8 cellular contexts compared by ENCODE assay signal in the genomic region with DNA sequence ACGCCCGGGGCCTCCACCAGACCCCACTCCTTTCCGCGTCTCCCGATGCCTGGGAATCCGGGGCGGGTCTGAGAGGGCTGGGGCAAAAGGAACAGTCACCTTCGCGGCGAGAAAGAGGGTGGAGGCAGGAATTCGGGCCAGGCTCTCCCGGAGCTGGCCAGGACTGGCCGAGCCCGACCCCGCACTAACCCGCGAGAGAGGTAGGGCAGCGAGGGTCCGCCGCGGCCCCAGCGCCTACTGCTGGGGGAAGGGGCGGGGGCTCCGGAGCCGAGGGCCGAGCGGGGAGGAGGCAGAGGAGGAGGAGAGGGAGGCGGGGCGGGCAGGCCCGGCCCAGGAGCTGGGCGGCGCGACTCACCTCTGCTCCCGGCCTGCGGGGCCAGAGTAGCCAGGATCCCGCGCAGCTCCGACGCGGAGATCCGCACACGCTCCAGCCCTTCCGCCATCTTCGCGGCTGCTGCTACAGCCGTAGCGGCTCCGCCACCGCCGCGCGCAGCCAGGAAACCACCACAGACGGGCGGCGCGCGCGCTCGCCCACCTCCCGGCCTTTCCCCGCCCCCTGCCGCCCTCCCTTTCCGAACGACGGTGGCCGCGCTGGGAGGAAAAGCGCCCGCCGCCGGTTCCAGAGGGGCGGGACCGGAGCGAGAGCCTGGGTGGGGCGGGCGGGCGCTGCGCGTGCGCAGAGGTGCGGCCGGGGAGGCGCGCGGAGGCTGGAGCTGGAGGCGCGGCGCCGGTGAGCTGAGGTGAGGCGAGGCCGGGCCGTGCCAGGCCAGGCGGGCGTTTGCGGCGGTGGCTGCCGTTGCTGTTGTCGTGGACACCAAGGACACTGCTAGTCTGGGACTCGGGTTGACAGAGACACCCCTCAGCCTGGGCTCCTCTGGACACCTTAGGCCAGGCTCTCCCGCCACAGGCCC.
A peak's percentile ranks its signal among the peaks of the same experiment; 100 is the strongest.
DNase-seq lines count a peak whose midpoint lies in the region; ATAC-seq and TF ChIP-seq lines count a peak whose summit lies in the region.

A gene (minus strand): TSS at position 508 of the 911 bp plus-strand sequence. CDS start 65 bp downstream, at position 443.
A gene with protein sequence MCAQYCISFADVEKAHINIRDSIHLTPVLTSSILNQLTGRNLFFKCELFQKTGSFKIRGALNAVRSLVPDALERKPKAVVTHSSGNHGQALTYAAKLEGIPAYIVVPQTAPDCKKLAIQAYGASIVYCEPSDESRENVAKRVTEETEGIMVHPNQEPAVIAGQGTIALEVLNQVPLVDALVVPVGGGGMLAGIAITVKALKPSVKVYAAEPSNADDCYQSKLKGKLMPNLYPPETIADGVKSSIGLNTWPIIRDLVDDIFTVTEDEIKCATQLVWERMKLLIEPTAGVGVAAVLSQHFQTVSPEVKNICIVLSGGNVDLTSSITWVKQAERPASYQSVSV (plus strand): TSS at position 673 of the 911 bp plus-strand sequence. CDS start 11,611 bp downstream, outside the sequence.

- peaks cover 4% of the 10 kb centered on the region for H3K9me3 Mint-ChIP-seq in nephron progenitor cell
- no peaks in the 10 kb centered on the region for H3K9me3 Mint-ChIP-seq in stimulated activated naive CD8-positive, alpha-beta T cell treated with anti-CD3 and anti-CD28 coated beads, Interleukin-15, amount 100 ng/mL, for 72 hours

- TF ChIP-seq CTCF in nephron progenitor cell (IDR thresholded peaks at IDR 0.05): no peak

- ATAC-seq in GM21825 (IDR thresholded peaks at IDR 0.05; ENCODE audit: unreplicated experiment): peak; percentile 78
- peak; percentile 91 for ATAC-seq in stimulated activated naive CD8-positive, alpha-beta T cell treated with anti-CD3 and anti-CD28 coated beads, Interleukin-15, amount 100 ng/mL, for 72 hours

- DNase-seq in ELF-1 (ENCODE audit: low read depth, low spot score): peak; percentile 95
- peak; percentile 84 to 91 for DNase-seq in SHP77 (lab: John Stamatoyannopoulos, UW)
- DNase-seq in activated gamma-delta T cell (lab: John Stamatoyannopoulos, UW): peak; percentile 96
- DNase-seq in fibroblast of the conjunctiva (ENCODE audit: low read depth): peak; percentile 59
- peak; percentile 94 for DNase-seq in nephron progenitor cell
- peak; percentile 92 to 94 for DNase-seq in stimulated activated naive CD8-positive, alpha-beta T cell treated with anti-CD3 and anti-CD28 coated beads, Interleukin-15, amount 100 ng/mL, for 72 hours

- peaks cover 24% of the 10 kb centered on the region for H3K4me1 Mint-ChIP-seq in nephron progenitor cell
- peaks cover 52% of the 10 kb centered on the region for H3K4me1 Mint-ChIP-seq in stimulated activated naive CD8-positive, alpha-beta T cell treated with anti-CD3 and anti-CD28 coated beads, Interleukin-15, amount 100 ng/mL, for 72 hours

- H3K9me3 ChIP-seq in KOPT-K1 (ENCODE audit: insufficient read depth, low read length, poor library complexity, severe bottlenecking): no peaks in the 10 kb centered on the region

- H3K36me3 ChIP-seq in KOPT-K1 (ENCODE audit: insufficient read depth, low read length): peaks cover 33% of the 10 kb centered on the region

- no peaks in the 10 kb centered on the region for H3K27me3 Mint-ChIP-seq in nephron progenitor cell (ENCODE audit: low read depth, poor library complexity)
- no peaks in the 10 kb centered on the region for H3K27me3 Mint-ChIP-seq in stimulated activated naive CD8-positive, alpha-beta T cell treated with anti-CD3 and anti-CD28 coated beads, Interleukin-15, amount 100 ng/mL, for 72 hours

- H3K36me3 Mint-ChIP-seq in nephron progenitor cell (ENCODE audit: low read depth): peaks cover 48% of the 10 kb centered on the region

- peak within 1 kb of the TSS; percentile 87 for H3K27ac Mint-ChIP-seq in nephron progenitor cell
- H3K27ac Mint-ChIP-seq in stimulated activated naive CD8-positive, alpha-beta T cell treated with anti-CD3 and anti-CD28 coated beads, Interleukin-15, amount 100 ng/mL, for 72 hours: peak within 1 kb of the TSS; percentile 84 to 90

- H3K27ac ChIP-seq in KOPT-K1 (ENCODE audit: low read depth, low read length, poor library complexity, severe bottlenecking): peak within 1 kb of the TSS; percentile 85

- peak within 1 kb of the TSS; percentile 90 for H3K4me3 Mint-ChIP-seq in nephron progenitor cell
- H3K4me3 Mint-ChIP-seq in stimulated activated naive CD8-positive, alpha-beta T cell treated with anti-CD3 and anti-CD28 coated beads, Interleukin-15, amount 100 ng/mL, for 72 hours: peak within 1 kb of the TSS; percentile 89 to 92

Comparison
In these comparisons a context has a peak if more than half of its experiments do, and no peak if none do; other contexts are left out.
1. Peak in every context shown above with its lines: DNase-seq, ATAC-seq and H3K27ac ChIP-seq.